Comparison of ENCODE assay signal across 6 cellular contexts in genomic region chr19:38386968-38387549, GRCh38. TPM values are rescaled to one million over a fixed set of nuclear protein-coding genes. Genes with fewer than 3 reads are reported as not detected.
A peak's percentile ranks its signal among the peaks of the same experiment; 100 is the strongest.
DNase-seq lines count a peak whose midpoint lies in the region; TF ChIP-seq lines count a peak whose summit lies in the region.

No MANE protein-coding gene starts in this region.

- peaks cover 2% of the 10 kb centered on the region for H3K4me1 ChIP-seq in endodermal cell (ENCODE audit: control insufficient read depth, insufficient read depth, low read length)

- H3K4me1 Mint-ChIP-seq in endodermal cell, result peaks cover 8% of the 10 kb centered on the region

- H3K36me3 ChIP-seq in endodermal cell (ENCODE audit: control insufficient read depth, insufficient read depth, low read length), result peaks cover 18% of the 10 kb centered on the region

- H3K9me3 ChIP-seq in endodermal cell (ENCODE audit: control insufficient read depth, low read length), result no peaks in the 10 kb centered on the region

- WGBS in endodermal cell (ENCODE audit: insufficient coverage in 1 of 2, insufficient read length in 1 of 2), 2 experiments, result 51 to 52% methylated on average over 24 to 37 of the region's 37 CpGs

- peaks cover 35% of the 10 kb centered on the region for H3K27me3 Mint-ChIP-seq in endodermal cell (ENCODE audit: insufficient read depth)

- no peaks in the 10 kb centered on the region for H3K9me3 Mint-ChIP-seq in endodermal cell

- H3K27ac ChIP-seq in endodermal cell (ENCODE audit: low read depth, low read length) (no peak overlapping the region), skin epidermis (peak overlapping the region in 7 of 21 experiments; percentile 6 to 70 (median 43))

- H3K4me3 Mint-ChIP-seq in endodermal cell, result peak overlapping the region; percentile 77

- no peak for TF ChIP-seq CTCF in endodermal cell (conservative IDR thresholded peaks at IDR 0.05)

- H3K36me3 Mint-ChIP-seq in endodermal cell (ENCODE audit: low read depth), result peaks cover 26% of the 10 kb centered on the region

- H3K9ac ChIP-seq in endodermal cell (ENCODE audit: extremely low read depth, low read length, poor library complexity, severe bottlenecking), result no peak overlapping the region

- no peaks in the 10 kb centered on the region for H3K27me3 ChIP-seq in endodermal cell (ENCODE audit: control insufficient read depth, insufficient read depth, low read length, poor library complexity, severe bottlenecking)

- H3K4me3 ChIP-seq in endodermal cell (ENCODE audit: low read length) (peak overlapping the region; percentile 88), skin epidermis (peak overlapping the region; percentile 26 to 54 (median 42))

- DNase-seq in NOMO-1 treated with DMSO at 0.1 percent for 48 hours (lab: John Stamatoyannopoulos, UW; ENCODE audit: unreplicated experiment), result peak; percentile 43
- no peak for DNase-seq in endodermal cell
- DNase-seq in NCI-H1048 (lab: John Stamatoyannopoulos, UW), result no peak
- DNase-seq in islet precursor cell, result no peak
- DNase-seq in A172 (ENCODE audit: low spot score), result no peak

- H3K27ac Mint-ChIP-seq in endodermal cell, result peak overlapping the region; percentile 80

RNA-seq across cellular contexts. Expression of gene GGN, which starts 0.8 kb away (rescaled TPM):
- 1 to 10 TPM in 1 of 2 donors, under 1 TPM in 1; 0.99 to 2.1 TPM for total RNA-seq in endodermal cell
- polyA plus RNA-seq in endodermal cell (2013, experiment 1 of 2), result 1.8 TPM
- polyA plus RNA-seq in endodermal cell (2013, experiment 2 of 2), result 3.0 TPM
- total RNA-seq in A172 (2014; rRNA removed; shearing (Covaris generic)), result 0.19 and 2.3 TPM in 2 replicates

RNA-seq across cellular contexts. Expression of gene SPRED3, which starts 1.4 kb away (rescaled TPM):
- 1 to 10 TPM; 5.3 to 10.0 TPM for total RNA-seq in endodermal cell
- polyA plus RNA-seq in endodermal cell (2013, experiment 1 of 2), result 8.8 TPM
- 9.4 TPM for polyA plus RNA-seq in endodermal cell (2013, experiment 2 of 2)
- total RNA-seq in A172 (2014; rRNA removed; shearing (Covaris generic)), result 2.4 and 2.8 TPM in 2 replicates

RNA-seq across cellular contexts. Expression of gene PSMD8, which starts 12.7 kb away (rescaled TPM):
- 100 to 1,000 TPM; 168 to 178 TPM for total RNA-seq in endodermal cell
- 222 TPM for polyA plus RNA-seq in endodermal cell (2013, experiment 1 of 2)
- polyA plus RNA-seq in endodermal cell (2013, experiment 2 of 2), result 223 TPM
- 447 and 579 TPM in 2 replicates for total RNA-seq in A172 (2014; rRNA removed; shearing (Covaris generic))

RNA-seq across cellular contexts. Expression of gene FAM98C, which starts 15.8 kb away (rescaled TPM):
- 10 to 100 TPM in 1 of 2 donors, 1 to 10 TPM in 1; 8.6 to 13.7 TPM for total RNA-seq in endodermal cell
- 9.9 TPM for polyA plus RNA-seq in endodermal cell (2013, experiment 1 of 2)
- polyA plus RNA-seq in endodermal cell (2013, experiment 2 of 2), result 8.9 TPM
- 10.6 and 16.6 TPM in 2 replicates for total RNA-seq in A172 (2014; rRNA removed; shearing (Covaris generic))

RNA-seq across cellular contexts. Expression of gene RASGRP4, which starts 39.0 kb away (rescaled TPM):
- total RNA-seq in endodermal cell, result under 1 TPM in 1 of 2 donors, not detected in 1; 0.09 TPM
- 0.68 TPM for polyA plus RNA-seq in endodermal cell (2013, experiment 1 of 2)
- 0.46 TPM for polyA plus RNA-seq in endodermal cell (2013, experiment 2 of 2)
- not detected in 2 replicates for total RNA-seq in A172 (2014; rRNA removed; shearing (Covaris generic))
